Comparison of ENCODE assay signal across 15 cellular contexts in genomic region chr12:83388551-83388950, GRCh38.
"Had no signal": no experiment of that assay in that cellular context is flagged by ENCODE, and none has a peak within 500 bp of the region (broad histone marks: within the 10 kb centered on the region; RNA-seq: fewer than 3 reads in every experiment).

No MANE protein-coding gene starts in this region.

- FAIRE-seq: colon had no signal

- H3K36me3 ChIP-seq: ovary, spleen, upper lobe of left lung had no signal

- DNase-seq: activated effector memory CD4-positive, alpha-beta T cell treated with Interleukin-2 at 50 U/mL for 16 hours; activated T-cell treated with anti-CD3 and anti-CD28 coated beads, Interleukin-2, amount 50 U/mL, for 4 hours; amniotic stem cell; naive B cell; spleen; stimulated activated naive CD8-positive, alpha-beta T cell treated with anti-CD3 and anti-CD28 coated beads, Interleukin-15, amount 100 ng/mL, for 72 hours; upper lobe of left lung had no signal

- H3K9me3 ChIP-seq: ovary, spleen, testis, upper lobe of left lung had no signal

- ATAC-seq: activated CD4-positive, alpha-beta T cell treated with anti-CD3 and anti-CD28 coated beads for 36 hours; activated CD8-positive, alpha-beta T cell treated with anti-CD3 and anti-CD28 coated beads for 36 hours; activated naive CD4-positive, alpha-beta T cell treated with anti-CD3 and anti-CD28 coated beads, Interleukin-2, amount 50 U/mL, for 72 hours; activated T-cell treated with anti-CD3 and anti-CD28 coated beads, Interleukin-2, amount 50 U/mL, for 4 hours; sciatic nerve; stimulated activated naive CD8-positive, alpha-beta T cell treated with anti-CD3 and anti-CD28 coated beads, Interleukin-15, amount 100 ng/mL, for 72 hours had no signal

- H3K4me3 ChIP-seq: ovary, spleen, testis, upper lobe of left lung had no signal

- H3K27ac ChIP-seq: ovary, spleen, testis, upper lobe of left lung, VCaP had no signal

- H3K4me1 ChIP-seq: spleen, testis had no signal

- H3K27me3 ChIP-seq: ovary, spleen, testis, upper lobe of left lung had no signal
